In genomic region chr15:43746245-43746902, GRCh38 we compare ENCODE assay signal across 8 cellular contexts. TPM values are rescaled to one million over a fixed set of nuclear protein-coding genes. Genes with fewer than 3 reads are reported as not detected.
DNase-seq lines count a peak whose midpoint lies in the region; ATAC-seq and TF ChIP-seq lines count a peak whose summit lies in the region.
"Not testable (repeated sequence)": the region's sequence is repeated elsewhere in the genome, so short reads cannot be mapped to it uniquely, and the experiment has no call there.

Gene PDIA3, plus strand, starts transcription at chr15:43746438. Its CDS starts 102 bp downstream, at chr15:43746540.

- TF ChIP-seq POLR2A in NB4 (IDR thresholded peaks at IDR 0.05; ENCODE audit: extremely low read depth, insufficient read length) = peak; percentile 88

- not testable (repeated sequence) for H3K36me3 Mint-ChIP-seq in activated naive CD8-positive, alpha-beta T cell

- not testable (repeated sequence) for TF ChIP-seq CTCF in NB4 (IDR thresholded peaks at IDR 0.05; ENCODE audit: low read depth, low read length)

- H3K9me3 Mint-ChIP-seq in activated naive CD8-positive, alpha-beta T cell (ENCODE audit: low read depth) = not testable (repeated sequence)

- peaks cover 22% of the 10 kb centered on the region for H3K4me1 Mint-ChIP-seq in activated naive CD8-positive, alpha-beta T cell (ENCODE audit: low read depth)

- H3K4me3 Mint-ChIP-seq in activated naive CD8-positive, alpha-beta T cell = peak within 1 kb of the TSS; percentile 99

- H3K4me3 ChIP-seq in GM08714 (ENCODE audit: low read length) (peak within 1 kb of the TSS; percentile 79), NB4 (ENCODE audit: low read depth, low read length) (peak within 1 kb of the TSS; percentile 95)

- not testable (repeated sequence) for H3K27me3 Mint-ChIP-seq in activated naive CD8-positive, alpha-beta T cell

- DNase-seq in NB4 (ENCODE audit: low read depth) = peak; percentile 94
- peak; percentile 68 for DNase-seq in SKM-1 treated with dmso at 0.1 percent for 144 hours (lab: John Stamatoyannopoulos, UW; ENCODE audit: unreplicated experiment)
- DNase-seq in glomerular endothelial cell (ENCODE audit: extremely low read depth, low read depth, low spot score) = not testable (repeated sequence)
- peak; percentile 52 to 96 (median 88) for DNase-seq in nucleus accumbens (lab: John Stamatoyannopoulos, UW)
- peak; percentile 45 to 97 (median 91) for DNase-seq in substantia nigra (lab: John Stamatoyannopoulos, UW)

- peak within 1 kb of the TSS; percentile 98 for H3K27ac Mint-ChIP-seq in activated naive CD8-positive, alpha-beta T cell

- peak within 1 kb of the TSS; percentile 76 for H3K27ac ChIP-seq in substantia nigra (ENCODE audit: low read depth, low read length, poor library complexity, severe bottlenecking)

- ATAC-seq in HG02571 (IDR thresholded peaks at IDR 0.05; ENCODE audit: unreplicated experiment) = peak; percentile 81

RNA-seq across cellular contexts. Expression of gene PDIA3, which starts in this region (rescaled TPM):
- 425 and 497 TPM in 2 replicates for total RNA-seq in glomerular endothelial cell
